In genomic region chr21:45243603-45244002, GRCh38 we compare ENCODE assay signal across 28 cellular contexts.
"Had no signal": no experiment of that assay in that cellular context is flagged by ENCODE, and none has a peak within 500 bp of the region (broad histone marks: within the 10 kb centered on the region; RNA-seq: fewer than 3 reads in every experiment).

No MANE protein-coding gene starts in this region.

- H3K36me3 ChIP-seq: stomach, suprapubic skin, thoracic aorta, thyroid gland, tibial nerve, transverse colon, upper lobe of left lung, upper lobe of right lung, uterus, vagina had no signal

- H3K27ac Mint-ChIP-seq: stimulated activated effector memory CD8-positive, alpha-beta T cell treated with anti-CD3 and anti-CD28 coated beads, Interleukin-12 subunit alpha, Interleukin-12 subunit beta, amount 100 ng/mL, for 72 hours; stimulated activated naive B cell treated with anti-CD40 and anti-IgM and Interleukin-4, amounts not matched to agents 10 μg/mL and 1 μg/mL and 100 μg/mL, for 72 hours; stimulated activated naive CD8-positive, alpha-beta T cell treated with anti-CD3 and anti-CD28 coated beads, Interleukin-15, amount 100 ng/mL, for 72 hours; stimulated activated naive CD8-positive, alpha-beta T cell treated with anti-CD3 and anti-CD28 coated beads, Interleukin-15, Interleukin-2, amounts not matched to agents 100 ng/mL and 50 ng/mL, for 24 hours; type B pancreatic cell had no signal

- H3K9me3 ChIP-seq: suprapubic skin, testis, thyroid gland, upper lobe of right lung, vagina had no signal

- H3K27me3 ChIP-seq: testis, thyroid gland, upper lobe of left lung, upper lobe of right lung, uterus, vagina had no signal

- H3K27ac ChIP-seq: stomach, suprapubic skin, testis, thoracic aorta, thyroid gland, tibial artery, tibial nerve, transverse colon, upper lobe of left lung, upper lobe of right lung, uterus, vagina had no signal

- FAIRE-seq: urothelium cell line had no signal

- H3K4me3 ChIP-seq: stomach, suprapubic skin, testis, thoracic aorta, thyroid gland, tibial artery, tibial nerve, transverse colon, upper lobe of left lung, upper lobe of right lung, uterus, vagina had no signal

- ATAC-seq: stimulated activated effector memory CD8-positive, alpha-beta T cell treated with anti-CD3 and anti-CD28 coated beads, Interleukin-12 subunit alpha, Interleukin-12 subunit beta, amount 100 ng/mL, for 72 hours; stimulated activated naive B cell treated with anti-CD40 and anti-IgM and Interleukin-4, amounts not matched to agents 10 μg/mL and 1 μg/mL and 100 μg/mL, for 72 hours; stimulated activated naive CD8-positive, alpha-beta T cell treated with anti-CD3 and anti-CD28 coated beads, Interleukin-15, amount 100 ng/mL, for 72 hours; stimulated activated naive CD8-positive, alpha-beta T cell treated with anti-CD3 and anti-CD28 coated beads, Interleukin-15, Interleukin-2, amounts not matched to agents 100 U/mL and 50 U/mL, for 24 hours; upper lobe of right lung had no signal

- H3K4me3 Mint-ChIP-seq: stimulated activated effector memory CD8-positive, alpha-beta T cell treated with anti-CD3 and anti-CD28 coated beads, Interleukin-12 subunit alpha, Interleukin-12 subunit beta, amount 100 ng/mL, for 72 hours; stimulated activated naive B cell treated with anti-CD40 and anti-IgM and Interleukin-4, amounts not matched to agents 10 μg/mL and 1 μg/mL and 100 μg/mL, for 72 hours; stimulated activated naive CD8-positive, alpha-beta T cell treated with anti-CD3 and anti-CD28 coated beads, Interleukin-15, amount 100 ng/mL, for 72 hours; stimulated activated naive CD8-positive, alpha-beta T cell treated with anti-CD3 and anti-CD28 coated beads, Interleukin-15, Interleukin-2, amounts not matched to agents 100 ng/mL and 50 ng/mL, for 24 hours; type B pancreatic cell had no signal

- H3K4me1 ChIP-seq: thyroid gland, upper lobe of left lung, upper lobe of right lung, uterus, vagina had no signal

- H3K36me3 Mint-ChIP-seq: stimulated activated effector memory CD8-positive, alpha-beta T cell treated with anti-CD3 and anti-CD28 coated beads, Interleukin-12 subunit alpha, Interleukin-12 subunit beta, amount 100 ng/mL, for 72 hours; type B pancreatic cell had no signal

- DNase-seq: stimulated activated CD4-positive, alpha-beta T cell treated with anti-CD3 and anti-CD28 coated beads, Interleukin-2, amount 100 ng/mL, for 48 hours; stimulated activated CD4-positive, alpha-beta T cell treated with anti-CD3 and anti-CD28 coated beads, Interleukin-4, amount 100 ng/mL, for 1 hour; stimulated activated CD4-positive, alpha-beta T cell treated with anti-CD3 and anti-CD28 coated beads, Interleukin-4, amount 100 ng/mL, for 24 hours; stimulated activated CD4-positive, alpha-beta T cell treated with anti-CD3 and anti-CD28 coated beads, Interleukin-4, amount 100 ng/mL, for 4 hours; stimulated activated CD8-positive, alpha-beta memory T cell treated with anti-CD3 and anti-CD28 coated beads, Interleukin-4, amount 100 ng/mL, for 48 hours; stimulated activated naive B cell treated with anti-CD40 and anti-IgM and Interleukin-4, amounts not matched to agents 10 μg/mL and 1 μg/mL and 100 μg/mL, for 72 hours; stimulated activated naive CD4-positive, alpha-beta T cell; stimulated activated naive CD4-positive, alpha-beta T cell treated with Interleukin-2 at 50 U/mL for 16 hours; stimulated activated naive CD8-positive, alpha-beta T cell treated with anti-CD3 and anti-CD28 coated beads, Interleukin-15, amount 100 ng/mL, for 72 hours; stimulated activated naive CD8-positive, alpha-beta T cell treated with anti-CD3 and anti-CD28 coated beads, Interleukin-15, Interleukin-2, amounts not matched to agents 100 U/mL and 50 U/mL, for 24 hours; stomach; substantia nigra; testis; thyroid gland; tibial artery; transverse colon; trophoblast cell; upper lobe of left lung; upper lobe of right lung; uterus had no signal

- H3K4me1 Mint-ChIP-seq: stimulated activated effector memory CD8-positive, alpha-beta T cell treated with anti-CD3 and anti-CD28 coated beads, Interleukin-12 subunit alpha, Interleukin-12 subunit beta, amount 100 ng/mL, for 72 hours; stimulated activated naive B cell treated with anti-CD40 and anti-IgM and Interleukin-4, amounts not matched to agents 10 μg/mL and 1 μg/mL and 100 μg/mL, for 72 hours; stimulated activated naive CD8-positive, alpha-beta T cell treated with anti-CD3 and anti-CD28 coated beads, Interleukin-15, amount 100 ng/mL, for 72 hours had no signal
